ENCODE assay signal across 9 cellular contexts in genomic region chr17:81365601-81366585, GRCh38. TPM values are rescaled to one million over a fixed set of nuclear protein-coding genes. Genes with fewer than 3 reads are reported as not detected.
DNase-seq lines count a peak whose midpoint lies in the region; ATAC-seq and TF ChIP-seq lines count a peak whose summit lies in the region.
"Had no signal": no experiment of that assay in that cellular context is flagged by ENCODE, and none has a peak within 500 bp of the region (broad histone marks: within the 10 kb centered on the region; RNA-seq: fewer than 3 reads in every experiment).

No MANE protein-coding gene starts in this region.

- H3K4me1 ChIP-seq in gastrocnemius medialis, result peaks cover 0 to 12% of the 10 kb centered on the region in 2 donors

- no peaks in the 10 kb centered on the region for H3K9me3 Mint-ChIP-seq in activated naive CD4-positive, alpha-beta T cell treated with anti-CD3 and anti-CD28 coated beads for 36 hours

- CTCF ChIA-PET in activated naive CD4-positive, alpha-beta T cell treated with anti-CD3 and anti-CD28 coated beads for 36 hours (lab: Charles Lee), result interaction anchor here (1.0 kb wide), 1 partner anchor 119 kb away, joined by 3 read pairs; no protein-coding TSS in a partner anchor

- no peak overlapping the region for H3K4me3 Mint-ChIP-seq in activated naive CD4-positive, alpha-beta T cell treated with anti-CD3 and anti-CD28 coated beads for 36 hours

- H3K4me3 ChIP-seq in fibroblast of villous mesenchyme (ENCODE audit: low read depth, low read length), result no peak overlapping the region
- peak overlapping the region in 3 of 4 donors; percentile 24 to 48 (median 29) for H3K4me3 ChIP-seq in gastrocnemius medialis

- H3K36me3 Mint-ChIP-seq in activated naive CD4-positive, alpha-beta T cell treated with anti-CD3 and anti-CD28 coated beads for 36 hours (ENCODE audit: low read depth), result no peaks in the 10 kb centered on the region

- H3K27ac ChIP-seq in gastrocnemius medialis, result no peak overlapping the region

- no peaks in the 10 kb centered on the region for H3K36me3 ChIP-seq in gastrocnemius medialis

- ATAC-seq in gastrocnemius medialis (peak; percentile 18 to 21), HG02642 (IDR thresholded peaks at IDR 0.05; ENCODE audit: poor library complexity, unreplicated experiment) (no peak), GM19351 (IDR thresholded peaks at IDR 0.05; ENCODE audit: unreplicated experiment) (no peak)

- TF ChIP-seq CTCF in fibroblast of villous mesenchyme (IDR thresholded peaks at IDR 0.05; ENCODE audit: insufficient read depth, low read depth, low read length) (no peak), gastrocnemius medialis (IDR thresholded peaks at IDR 0.05 in 4 of 5, conservative IDR thresholded peaks at IDR 0.05 in 1 of 5) (no peak)

- peak; percentile 37 for DNase-seq in activated naive CD4-positive, alpha-beta T cell treated with anti-CD3 and anti-CD28 coated beads for 36 hours
- no peak for DNase-seq in activated naive CD4-positive, alpha-beta T cell treated with anti-CD3 and anti-CD28 coated beads, Interleukin-2, amount 50 U/mL, for 16 hours
- peak; percentile 61 for DNase-seq in UCSD-AML1 (lab: John Stamatoyannopoulos, UW; ENCODE audit: unreplicated experiment)
- peak; percentile 72 for DNase-seq in fibroblast of villous mesenchyme (ENCODE audit: low read depth)
- no peak for DNase-seq in gastrocnemius medialis
- DNase-seq in NCI-H1436 treated with DMSO at 0.1 percent for 48 hours (lab: John Stamatoyannopoulos, UW), result no peak

- H3K9me3 ChIP-seq in gastrocnemius medialis, result no peaks in the 10 kb centered on the region

- no peak overlapping the region for H3K27ac Mint-ChIP-seq in activated naive CD4-positive, alpha-beta T cell treated with anti-CD3 and anti-CD28 coated beads for 36 hours

- TF ChIP-seq POLR2A in gastrocnemius medialis (IDR thresholded peaks at IDR 0.05), result no peak

- intact Hi-C loops in activated naive CD4-positive, alpha-beta T cell treated with anti-CD3 and anti-CD28 coated beads for 36 hours (cut with micrococcal nuclease), result no loop called here
- intact Hi-C loops in gastrocnemius medialis (cut with DNase I; ENCODE audit: low total_unique reads), result no loop called here

- peaks cover 18% of the 10 kb centered on the region for H3K4me1 Mint-ChIP-seq in activated naive CD4-positive, alpha-beta T cell treated with anti-CD3 and anti-CD28 coated beads for 36 hours (ENCODE audit: low read depth)

- peaks cover 32% of the 10 kb centered on the region for H3K27me3 Mint-ChIP-seq in activated naive CD4-positive, alpha-beta T cell treated with anti-CD3 and anti-CD28 coated beads for 36 hours (ENCODE audit: low read depth)

- no peaks in the 10 kb centered on the region for H3K27me3 ChIP-seq in gastrocnemius medialis

- in situ Hi-C loops in gastrocnemius medialis (cut with MboI; ENCODE audit: low sequenced_read_pairs in 4 of 4), result no loop called here

RNA-seq across cellular contexts. Expression of gene BAHCC1, which starts 29.4 kb away (rescaled TPM):
- under 1 TPM in 1 of 2 experiments, not detected in 1; 0.02 TPM for total RNA-seq in activated naive CD4-positive, alpha-beta T cell treated with anti-CD3 and anti-CD28 coated beads for 36 hours
- total RNA-seq in fibroblast of villous mesenchyme, result 6.5 and 8.4 TPM in 2 replicates
- 1 to 10 TPM; 2.5 to 8.4 (median 5.8) TPM for total RNA-seq in gastrocnemius medialis
- total RNA-seq: activated CD8-positive, alpha-beta memory T cell treated with anti-CD3 and anti-CD28 coated beads for 36 hours had no signal

Comparison
In these comparisons a context has a peak if more than half of its experiments do, and no peak if none do; other contexts are left out.
1. DNase-seq: peak in activated naive CD4-positive, alpha-beta T cell treated with anti-CD3 and anti-CD28 coated beads for 36 hours (single experiment), UCSD-AML1 (single experiment) and fibroblast of villous mesenchyme (single experiment); none in activated naive CD4-positive, alpha-beta T cell treated with anti-CD3 and anti-CD28 coated beads, Interleukin-2, amount 50 U/mL, for 16 hours (single experiment), gastrocnemius medialis (0 of 2) and NCI-H1436 treated with DMSO at 0.1 percent for 48 hours (single experiment).
2. ATAC-seq: peak in gastrocnemius medialis (2 of 2); none in HG02642 (single experiment) and GM19351 (single experiment).